8 cellular contexts compared by ENCODE assay signal in genomic region chr3:30319713-30320112, GRCh38.
A peak's percentile ranks its signal among the peaks of the same experiment; 100 is the strongest.
DNase-seq lines count a peak whose midpoint lies in the region; ATAC-seq and TF ChIP-seq lines count a peak whose summit lies in the region.

No MANE protein-coding gene starts in this region.

- H3K4me3 ChIP-seq in hepatocyte = no peak overlapping the region

- no peaks in the 10 kb centered on the region for H3K36me3 ChIP-seq in hepatocyte (replicated peaks; ENCODE audit: insufficient read depth, low read depth)

- H3K36me3 Mint-ChIP-seq in activated naive CD4-positive, alpha-beta T cell treated with anti-CD3 and anti-CD28 coated beads, Interleukin-2, amount 50 U/mL, for 72 hours = peaks cover 0 to 31% of the 10 kb centered on the region in 2 donors

- peak; percentile 83 for ATAC-seq in HG02885 (IDR thresholded peaks at IDR 0.05; ENCODE audit: poor library complexity, unreplicated experiment)
- ATAC-seq in activated naive CD4-positive, alpha-beta T cell treated with anti-CD3 and anti-CD28 coated beads, Interleukin-2, amount 50 U/mL, for 72 hours = peak; percentile 77 to 96

- H3K9me2 ChIP-seq in hepatocyte (replicated peaks; ENCODE audit: insufficient read depth) = no peaks in the 10 kb centered on the region

- no peaks in the 10 kb centered on the region for H3K27me3 ChIP-seq in hepatocyte

- DNase-seq in NCI-H345 (lab: John Stamatoyannopoulos, UW) (peak; percentile 10), NCI-H345 treated with DMSO at 0.1 percent for 48 hours (lab: John Stamatoyannopoulos, UW; ENCODE audit: unreplicated experiment) (no peak), OCI-M1 (lab: John Stamatoyannopoulos, UW) (peak; percentile 84), hepatocyte (ENCODE audit: low spot score) (peak; percentile 73), DMS114 treated with DMSO at 0.1 percent for 48 hours (lab: John Stamatoyannopoulos, UW; ENCODE audit: unreplicated experiment) (no peak)
- peak in 1 of 2 donors; percentile 14 for DNase-seq in activated naive CD4-positive, alpha-beta T cell treated with anti-CD3 and anti-CD28 coated beads, Interleukin-2, amount 50 U/mL, for 72 hours (ENCODE audit: low spot score in 2 of 2)
- DNase-seq in stimulated activated CD4-positive, alpha-beta T cell treated with anti-CD3 and anti-CD28 coated beads, TNF-alpha, amount 100 ng/mL, for 24 hours (ENCODE audit: low read depth in 3 of 3) = peak in 2 of 3 experiments; percentile 9 to 12

- peaks cover 3 to 23% of the 10 kb centered on the region in 2 donors for H3K9me3 Mint-ChIP-seq in activated naive CD4-positive, alpha-beta T cell treated with anti-CD3 and anti-CD28 coated beads, Interleukin-2, amount 50 U/mL, for 72 hours

- no peaks in the 10 kb centered on the region for H3K79me2 ChIP-seq in hepatocyte

- H3K27ac ChIP-seq in hepatocyte = no peak overlapping the region

- no peaks in the 10 kb centered on the region for H4K20me1 ChIP-seq in hepatocyte (ENCODE audit: insufficient read depth, poor library complexity, severe bottlenecking)

- peak overlapping the region in 1 of 2 donors; percentile 66 for H3K27ac Mint-ChIP-seq in activated naive CD4-positive, alpha-beta T cell treated with anti-CD3 and anti-CD28 coated beads, Interleukin-2, amount 50 U/mL, for 72 hours

- H2AFZ ChIP-seq in hepatocyte = no peak overlapping the region

- peak; percentile 49 for TF ChIP-seq CTCF in hepatocyte (IDR thresholded peaks at IDR 0.05; ENCODE audit: poor library complexity)

- no peaks in the 10 kb centered on the region for H3K4me1 ChIP-seq in hepatocyte (ENCODE audit: insufficient read depth)

- no peaks in the 10 kb centered on the region for H3K9me3 ChIP-seq in hepatocyte (ENCODE audit: low read depth)

- no peak overlapping the region for H3K4me2 ChIP-seq in hepatocyte

Comparison
In these comparisons a context has a peak if more than half of its experiments do, and no peak if none do; other contexts are left out.
1. DNase-seq: peak in NCI-H345 (single experiment), OCI-M1 (single experiment), hepatocyte (single experiment) and stimulated activated CD4-positive, alpha-beta T cell treated with anti-CD3 and anti-CD28 coated beads, TNF-alpha, amount 100 ng/mL, for 24 hours (2 of 3); none in NCI-H345 treated with DMSO at 0.1 percent for 48 hours (single experiment) and DMS114 treated with DMSO at 0.1 percent for 48 hours (single experiment).